In the genomic region with DNA sequence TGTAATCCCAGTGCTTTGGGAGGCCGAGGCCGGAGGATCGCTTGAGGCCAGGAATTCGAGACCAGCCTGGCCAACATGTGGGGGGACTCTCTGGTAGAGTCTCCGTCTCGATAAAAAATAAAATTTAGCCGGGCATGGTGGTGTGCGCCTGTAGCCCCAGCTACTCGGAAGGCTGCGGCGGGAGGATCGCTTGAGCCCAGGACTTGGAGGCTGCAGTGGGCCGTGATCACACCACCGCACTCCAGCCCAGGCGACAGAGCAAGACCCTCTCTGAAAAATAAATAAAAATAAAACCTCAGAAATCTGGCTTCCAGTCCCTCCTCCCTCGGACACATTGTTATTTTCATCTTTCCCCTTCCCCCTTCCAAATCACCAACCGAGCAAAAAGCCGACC, we compare ENCODE assay signal across 6 cellular contexts. TPM values are rescaled to one million over a fixed set of nuclear protein-coding genes. Genes with fewer than 3 reads are reported as not detected.
A peak's percentile ranks its signal among the peaks of the same experiment; 100 is the strongest.
DNase-seq lines count a peak whose midpoint lies in the region; ATAC-seq and TF ChIP-seq lines count a peak whose summit lies in the region.

No MANE protein-coding gene starts in this region.

- H3K4me3 ChIP-seq in astrocyte of the spinal cord (ENCODE audit: low read depth, low read length): peak overlapping the region; percentile 65

- H3K27me3 Mint-ChIP-seq in natural killer cell (ENCODE audit: low read depth in 2 of 2): no peaks in the 10 kb centered on the region

- TF ChIP-seq CTCF in astrocyte of the spinal cord (IDR thresholded peaks at IDR 0.05; ENCODE audit: low read depth, low read length) (no peak), natural killer cell (IDR thresholded peaks at IDR 0.05) (no peak)

- peak overlapping the region; percentile 97 for H3K4me3 Mint-ChIP-seq in natural killer cell

- ATAC-seq in Right ventricle myocardium inferior: peak; percentile 4
- ATAC-seq in natural killer cell: peak in 2 of 3 donors; percentile 2 to 10

- DNase-seq in Right ventricle myocardium inferior (ENCODE audit: missing footprints): peak; percentile 75
- DNase-seq in cardiac septum (ENCODE audit: low spot score): no peak
- DNase-seq in astrocyte of the spinal cord (ENCODE audit: low read depth, low spot score): no peak
- DNase-seq in natural killer cell: no peak
- no peak for DNase-seq in DMS114 treated with DMSO at 0.1 percent for 48 hours (lab: John Stamatoyannopoulos, UW; ENCODE audit: unreplicated experiment)
- no peak for DNase-seq in NCI-H2081 (lab: John Stamatoyannopoulos, UW)

- in situ Hi-C loops in astrocyte of the spinal cord (cut with HindIII; ENCODE audit: low sequenced_read_pairs): no loop called here

- peak overlapping the region; percentile 98 to 100 for H3K27ac Mint-ChIP-seq in natural killer cell

- no peaks in the 10 kb centered on the region for H3K36me3 Mint-ChIP-seq in natural killer cell

- H3K9me3 Mint-ChIP-seq in natural killer cell: no peaks in the 10 kb centered on the region

- H3K4me1 Mint-ChIP-seq in natural killer cell: peaks cover 44 to 53% of the 10 kb centered on the region in 2 donors

- intact Hi-C loops in Right ventricle myocardium inferior (cut with DNase I): loop anchor here (10.0 kb wide), 1 partner anchor 131 kb away; the partner anchor contains the start of gene LYPD3
- intact Hi-C loops in cardiac septum (cut with DNase I): no loop called here
- intact Hi-C loops in natural killer cell (cut with micrococcal nuclease): loop anchor here (5.0 kb wide), 1 partner anchor 148 kb away; no protein-coding TSS in a partner anchor

RNA-seq across cellular contexts. Expression of gene IRGQ, which starts 0.3 kb away (rescaled TPM):
- total RNA-seq in Right ventricle myocardium inferior (16.2 TPM), cardiac septum (30.2 TPM), natural killer cell (10 to 100 TPM; 28.5 to 43.7 (median 32.2) TPM)

RNA-seq across cellular contexts. Expression of gene ZNF576, which starts 0.8 kb away (rescaled TPM):
- total RNA-seq in Right ventricle myocardium inferior: 9.3 TPM
- 11.5 TPM for total RNA-seq in cardiac septum
- 10 to 100 TPM in 1 of 3 donors, 1 to 10 TPM in 2; 4.0 to 10.4 (median 5.8) TPM for total RNA-seq in natural killer cell

RNA-seq across cellular contexts. Expression of gene SRRM5, which starts 16.3 kb away (rescaled TPM):
- total RNA-seq in Right ventricle myocardium inferior (0.16 TPM), cardiac septum (0.38 TPM), natural killer cell (under 1 TPM; 0.24 to 0.75 (median 0.50) TPM)

RNA-seq across cellular contexts. Expression of gene PINLYP, which starts 20.0 kb away (rescaled TPM):
- total RNA-seq in Right ventricle myocardium inferior (2.2 TPM), cardiac septum (1.7 TPM), natural killer cell (1 to 10 TPM; 1.7 to 3.0 (median 2.4) TPM)

RNA-seq across cellular contexts. Expression of gene XRCC1, which starts 20.3 kb away (rescaled TPM):
- total RNA-seq in Right ventricle myocardium inferior (12.2 TPM), cardiac septum (17.9 TPM), natural killer cell (10 to 100 TPM; 33.2 to 43.9 (median 40.7) TPM)
